Comparison of ENCODE assay signal across 8 cellular contexts in the genomic region with DNA sequence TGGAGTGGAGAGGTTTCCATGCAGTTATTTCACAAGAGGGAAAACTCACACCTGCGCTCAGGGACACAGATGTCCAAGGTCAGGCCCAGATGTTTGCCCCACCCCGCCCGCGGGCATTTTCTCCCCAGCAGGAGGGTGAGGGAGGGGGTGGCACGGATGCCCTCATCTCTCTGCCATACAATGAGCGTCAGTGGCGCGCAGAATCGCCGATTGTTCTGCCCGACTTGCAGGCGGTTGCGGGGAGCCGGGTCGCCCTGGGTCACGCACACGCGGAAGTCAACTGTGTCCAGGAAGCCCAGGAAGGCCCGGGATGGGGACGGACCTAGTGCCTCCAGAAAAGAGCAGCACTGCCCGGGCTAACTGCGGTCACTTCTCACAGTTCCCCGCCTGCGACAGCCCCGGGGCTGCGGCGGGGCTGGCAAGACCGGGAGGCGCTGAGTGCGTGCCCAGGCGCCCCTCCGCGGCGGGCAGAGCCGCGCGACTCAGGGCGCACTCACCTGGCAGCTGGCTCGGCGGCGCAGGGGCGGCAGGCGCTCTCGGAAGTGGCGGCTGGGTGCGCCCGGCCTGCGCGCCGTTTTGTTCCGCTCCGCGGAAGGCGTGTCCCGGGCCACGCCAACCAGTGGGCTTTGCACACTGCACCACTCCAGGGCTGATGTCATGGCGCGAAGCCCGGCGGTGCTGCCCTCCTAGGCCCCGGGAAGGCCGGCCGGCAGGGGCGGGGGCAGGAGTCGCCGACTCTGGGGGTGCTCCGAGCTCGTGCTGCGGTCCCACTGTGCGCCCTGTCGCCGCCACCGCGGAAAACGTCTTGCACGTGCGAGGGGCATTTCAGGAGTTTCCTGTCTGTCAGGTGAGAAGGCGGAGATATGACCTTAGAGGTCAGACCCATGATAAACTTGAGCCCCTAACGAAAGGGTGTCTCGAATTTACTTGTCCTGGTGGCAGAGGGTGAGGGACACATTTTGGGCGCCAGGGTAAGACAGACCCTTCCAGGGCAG. TPM values are rescaled to one million over a fixed set of nuclear protein-coding genes. Genes with fewer than 3 reads are reported as not detected.
A peak's percentile ranks its signal among the peaks of the same experiment; 100 is the strongest.
DNase-seq lines count a peak whose midpoint lies in the region; ATAC-seq and TF ChIP-seq lines count a peak whose summit lies in the region.

A gene (minus strand): TSS at position 551 of the 995 bp plus-strand sequence. CDS start 10,820 bp downstream, outside the sequence.

- H3K36me3 ChIP-seq in gastroesophageal sphincter, result no peaks in the 10 kb centered on the region
- no peaks in the 10 kb centered on the region for H3K36me3 ChIP-seq in suprapubic skin

- TF ChIP-seq EP300 in gastroesophageal sphincter (IDR thresholded peaks at IDR 0.05) (no peak), suprapubic skin (IDR thresholded peaks at IDR 0.05) (no peak)

- ATAC-seq in GM21529 (IDR thresholded peaks at IDR 0.05; ENCODE audit: unreplicated experiment) (peak; percentile 85), gastroesophageal sphincter (peak; percentile 85)

- no peaks in the 10 kb centered on the region for H3K9me3 ChIP-seq in gastroesophageal sphincter
- H3K9me3 ChIP-seq in suprapubic skin, result no peaks in the 10 kb centered on the region

- 0 to 10% methylated on average over 1 to 2 of the region's 81 CpGs for WGBS in gastroesophageal sphincter (ENCODE audit: low coverage in 1 of 2), 2 donors
- 0% methylated on average over 4 of the region's 81 CpGs for WGBS in suprapubic skin

- in situ Hi-C loops in KBM-7 (cut with MboI; ENCODE audit: low pct_unique_long_range_greater_than_20kb, low sequenced_read_pairs), result no loop called here

- no peaks in the 10 kb centered on the region for H3K27me3 ChIP-seq in gastroesophageal sphincter
- no peaks in the 10 kb centered on the region for H3K27me3 ChIP-seq in suprapubic skin

- peak; percentile 98 for DNase-seq in DMS53 (lab: John Stamatoyannopoulos, UW)
- DNase-seq in KBM-7, result peak; percentile 79
- peak; percentile 53 to 84 for DNase-seq in SHP77 (lab: John Stamatoyannopoulos, UW)
- DNase-seq in activated gamma-delta T cell treated with Interleukin-2 at 50 U/mL for 16 hours, result peak; percentile 69
- DNase-seq in occipital lobe (lab: John Stamatoyannopoulos, UW), result peak; percentile 80
- DNase-seq in suprapubic skin (ENCODE audit: low spot score in 2 of 2), result peak; percentile 88 to 90

- H3K4me3 ChIP-seq in gastroesophageal sphincter, result peak within 1 kb of the TSS; percentile 47 to 83
- peak within 1 kb of the TSS; percentile 79 for H3K4me3 ChIP-seq in suprapubic skin

- TF ChIP-seq CTCF in gastroesophageal sphincter (IDR thresholded peaks at IDR 0.05) (peak in 2 of 4 experiments; percentile 19 to 35), suprapubic skin (IDR thresholded peaks at IDR 0.05) (no peak)

- peak within 1 kb of the TSS; percentile 80 to 97 (median 97) for H3K27ac ChIP-seq in gastroesophageal sphincter
- H3K27ac ChIP-seq in suprapubic skin, result peak within 1 kb of the TSS; percentile 91

- TF ChIP-seq POLR2A in gastroesophageal sphincter (IDR thresholded peaks at IDR 0.05), result peak; percentile 99
- peak; percentile 61 to 85 for TF ChIP-seq POLR2A in suprapubic skin (IDR thresholded peaks at IDR 0.05)

- H3K4me1 ChIP-seq in gastroesophageal sphincter, result peaks cover 6 to 83% (median 34%) of the 10 kb centered on the region in 3 donors
- peaks cover 61% of the 10 kb centered on the region for H3K4me1 ChIP-seq in suprapubic skin

RNA-seq across cellular contexts. Expression of the gene that starts here (rescaled TPM):
- total RNA-seq in gastroesophageal sphincter (1,000 to 10,000 TPM; 4,484 to 9,179 (median 5,319) TPM), occipital lobe (16.8 TPM), suprapubic skin (100 to 1,000 TPM; 379 to 436 (median 414) TPM)

Comparison
In these comparisons a context has a peak if more than half of its experiments do, and no peak if none do; other contexts are left out.
1. Peak in every context shown above with its lines: DNase-seq, ATAC-seq, H3K4me3 ChIP-seq and H3K27ac ChIP-seq.
2. RNA of the gene that starts here (total RNA-seq): 4,484 to 9,179 TPM in gastroesophageal sphincter and 379 to 436 TPM in suprapubic skin; 16.8 TPM in occipital lobe (single experiment); every median in the first group is over 10 times any median in the second.
3. RNA of the gene that starts here (total RNA-seq): 4,484 to 9,179 TPM in gastroesophageal sphincter; 379 to 436 TPM in suprapubic skin; every median in the first group is over 10 times any median in the second.